Comparison of ENCODE assay signal across 1 cellular context in genomic region chr9:98087420-98088354, GRCh38.
TF ChIP-seq lines count a peak whose summit lies in the region.

No MANE protein-coding gene starts in this region.

TF ChIP-seq in WTC11, 78 proteins besides CTCF, POLR2A, EP300 and RAD21 (continued from another document and continues in another):
- TF ChIP-seq, protein P1, sequence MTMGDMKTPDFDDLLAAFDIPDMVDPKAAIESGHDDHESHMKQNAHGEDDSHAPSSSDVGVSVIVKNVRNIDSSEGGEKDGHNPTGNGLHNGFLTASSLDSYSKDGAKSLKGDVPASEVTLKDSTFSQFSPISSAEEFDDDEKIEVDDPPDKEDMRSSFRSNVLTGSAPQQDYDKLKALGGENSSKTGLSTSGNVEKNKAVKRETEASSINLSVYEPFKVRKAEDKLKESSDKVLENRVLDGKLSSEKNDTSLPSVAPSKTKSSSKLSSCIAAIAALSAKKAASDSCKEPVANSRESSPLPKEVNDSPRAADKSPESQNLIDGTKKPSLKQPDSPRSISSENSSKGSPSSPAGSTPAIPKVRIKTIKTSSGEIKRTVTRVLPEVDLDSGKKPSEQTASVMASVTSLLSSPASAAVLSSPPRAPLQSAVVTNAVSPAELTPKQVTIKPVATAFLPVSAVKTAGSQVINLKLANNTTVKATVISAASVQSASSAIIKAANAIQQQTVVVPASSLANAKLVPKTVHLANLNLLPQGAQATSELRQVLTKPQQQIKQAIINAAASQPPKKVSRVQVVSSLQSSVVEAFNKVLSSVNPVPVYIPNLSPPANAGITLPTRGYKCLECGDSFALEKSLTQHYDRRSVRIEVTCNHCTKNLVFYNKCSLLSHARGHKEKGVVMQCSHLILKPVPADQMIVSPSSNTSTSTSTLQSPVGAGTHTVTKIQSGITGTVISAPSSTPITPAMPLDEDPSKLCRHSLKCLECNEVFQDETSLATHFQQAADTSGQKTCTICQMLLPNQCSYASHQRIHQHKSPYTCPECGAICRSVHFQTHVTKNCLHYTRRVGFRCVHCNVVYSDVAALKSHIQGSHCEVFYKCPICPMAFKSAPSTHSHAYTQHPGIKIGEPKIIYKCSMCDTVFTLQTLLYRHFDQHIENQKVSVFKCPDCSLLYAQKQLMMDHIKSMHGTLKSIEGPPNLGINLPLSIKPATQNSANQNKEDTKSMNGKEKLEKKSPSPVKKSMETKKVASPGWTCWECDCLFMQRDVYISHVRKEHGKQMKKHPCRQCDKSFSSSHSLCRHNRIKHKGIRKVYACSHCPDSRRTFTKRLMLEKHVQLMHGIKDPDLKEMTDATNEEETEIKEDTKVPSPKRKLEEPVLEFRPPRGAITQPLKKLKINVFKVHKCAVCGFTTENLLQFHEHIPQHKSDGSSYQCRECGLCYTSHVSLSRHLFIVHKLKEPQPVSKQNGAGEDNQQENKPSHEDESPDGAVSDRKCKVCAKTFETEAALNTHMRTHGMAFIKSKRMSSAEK (CRISPR knock-in tag; IDR thresholded peaks at IDR 0.05; ENCODE audit: borderline replicate concordance): no peak
- TF ChIP-seq PRRX2 (CRISPR knock-in tag; IDR thresholded peaks at IDR 0.05) (no peak), HMGA2 (CRISPR knock-in tag; IDR thresholded peaks at IDR 0.05) (no peak), ZNF416 (CRISPR knock-in tag; IDR thresholded peaks at IDR 0.05) (no peak), AR (CRISPR knock-in tag; IDR thresholded peaks at IDR 0.05) (no peak), ZNF317 (CRISPR knock-in tag; IDR thresholded peaks at IDR 0.05; ENCODE audit: borderline replicate concordance, low read depth) (peak; percentile 52; the same call in 1 of the 2 replicates), CREB1 (CRISPR knock-in tag; IDR thresholded peaks at IDR 0.05) (0 out of 2 replicates have a peak, but pooled peaks have one; percentile 43), NFE2L1 (CRISPR knock-in tag; IDR thresholded peaks at IDR 0.05) (peak; percentile 93), ZNF138 (CRISPR knock-in tag; conservative IDR thresholded peaks at IDR 0.05) (peak; percentile 74), ATF2 (CRISPR knock-in tag; IDR thresholded peaks at IDR 0.05; ENCODE audit: borderline replicate concordance, low read depth) (no peak), ZNF512 (CRISPR knock-in tag; IDR thresholded peaks at IDR 0.05; ENCODE audit: borderline replicate concordance) (no peak), ESRRA (CRISPR knock-in tag; IDR thresholded peaks at IDR 0.05; ENCODE audit: borderline replicate concordance) (peak; percentile 92; the same call in 1 of the 2 replicates), MXD4 (CRISPR knock-in tag; IDR thresholded peaks at IDR 0.05; ENCODE audit: borderline replicate concordance) (no peak), PREB (CRISPR knock-in tag; IDR thresholded peaks at IDR 0.05; ENCODE audit: borderline replicate concordance) (no peak; the same call in 1 of the 2 replicates), ATF6 (CRISPR knock-in tag; IDR thresholded peaks at IDR 0.05) (no peak), ZBTB21 (CRISPR knock-in tag; IDR thresholded peaks at IDR 0.05; ENCODE audit: borderline replicate concordance) (peak; percentile 93), FOXP1 (CRISPR knock-in tag; IDR thresholded peaks at IDR 0.05; ENCODE audit: borderline replicate concordance) (peak; percentile 96), RORB (CRISPR knock-in tag; IDR thresholded peaks at IDR 0.05) (no peak), NFATC4 (CRISPR knock-in tag; IDR thresholded peaks at IDR 0.05) (no peak), NR2C2 (CRISPR knock-in tag; IDR thresholded peaks at IDR 0.05) (peak; percentile 68; the same call in 1 of the 2 replicates), RELA (CRISPR knock-in tag; IDR thresholded peaks at IDR 0.05; ENCODE audit: borderline replicate concordance) (peak; percentile 94), TEAD4 (CRISPR knock-in tag; IDR thresholded peaks at IDR 0.05) (peak; percentile 83; the same call in 1 of the 2 replicates), USF2 (CRISPR knock-in tag; IDR thresholded peaks at IDR 0.05) (peak; percentile 54; the same call in 1 of the 2 replicates)
- TF ChIP-seq, protein P2, sequence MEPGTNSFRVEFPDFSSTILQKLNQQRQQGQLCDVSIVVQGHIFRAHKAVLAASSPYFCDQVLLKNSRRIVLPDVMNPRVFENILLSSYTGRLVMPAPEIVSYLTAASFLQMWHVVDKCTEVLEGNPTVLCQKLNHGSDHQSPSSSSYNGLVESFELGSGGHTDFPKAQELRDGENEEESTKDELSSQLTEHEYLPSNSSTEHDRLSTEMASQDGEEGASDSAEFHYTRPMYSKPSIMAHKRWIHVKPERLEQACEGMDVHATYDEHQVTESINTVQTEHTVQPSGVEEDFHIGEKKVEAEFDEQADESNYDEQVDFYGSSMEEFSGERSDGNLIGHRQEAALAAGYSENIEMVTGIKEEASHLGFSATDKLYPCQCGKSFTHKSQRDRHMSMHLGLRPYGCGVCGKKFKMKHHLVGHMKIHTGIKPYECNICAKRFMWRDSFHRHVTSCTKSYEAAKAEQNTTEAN (CRISPR knock-in tag; IDR thresholded peaks at IDR 0.05): peak; percentile 97
- TF ChIP-seq, protein P3, sequence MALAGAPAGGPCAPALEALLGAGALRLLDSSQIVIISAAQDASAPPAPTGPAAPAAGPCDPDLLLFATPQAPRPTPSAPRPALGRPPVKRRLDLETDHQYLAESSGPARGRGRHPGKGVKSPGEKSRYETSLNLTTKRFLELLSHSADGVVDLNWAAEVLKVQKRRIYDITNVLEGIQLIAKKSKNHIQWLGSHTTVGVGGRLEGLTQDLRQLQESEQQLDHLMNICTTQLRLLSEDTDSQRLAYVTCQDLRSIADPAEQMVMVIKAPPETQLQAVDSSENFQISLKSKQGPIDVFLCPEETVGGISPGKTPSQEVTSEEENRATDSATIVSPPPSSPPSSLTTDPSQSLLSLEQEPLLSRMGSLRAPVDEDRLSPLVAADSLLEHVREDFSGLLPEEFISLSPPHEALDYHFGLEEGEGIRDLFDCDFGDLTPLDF (CRISPR knock-in tag; IDR thresholded peaks at IDR 0.05): peak; percentile 93
- TF ChIP-seq, protein P4, sequence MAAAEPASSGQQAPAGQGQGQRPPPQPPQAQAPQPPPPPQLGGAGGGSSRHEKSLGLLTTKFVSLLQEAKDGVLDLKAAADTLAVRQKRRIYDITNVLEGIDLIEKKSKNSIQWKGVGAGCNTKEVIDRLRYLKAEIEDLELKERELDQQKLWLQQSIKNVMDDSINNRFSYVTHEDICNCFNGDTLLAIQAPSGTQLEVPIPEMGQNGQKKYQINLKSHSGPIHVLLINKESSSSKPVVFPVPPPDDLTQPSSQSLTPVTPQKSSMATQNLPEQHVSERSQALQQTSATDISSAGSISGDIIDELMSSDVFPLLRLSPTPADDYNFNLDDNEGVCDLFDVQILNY (CRISPR knock-in tag; IDR thresholded peaks at IDR 0.05): peak; percentile 82; the same call in 1 of the 2 replicates
- TF ChIP-seq, protein P5, sequence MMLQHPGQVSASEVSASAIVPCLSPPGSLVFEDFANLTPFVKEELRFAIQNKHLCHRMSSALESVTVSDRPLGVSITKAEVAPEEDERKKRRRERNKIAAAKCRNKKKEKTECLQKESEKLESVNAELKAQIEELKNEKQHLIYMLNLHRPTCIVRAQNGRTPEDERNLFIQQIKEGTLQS (CRISPR knock-in tag; conservative IDR thresholded peaks at IDR 0.05): no peak
- TF ChIP-seq, protein P6, sequence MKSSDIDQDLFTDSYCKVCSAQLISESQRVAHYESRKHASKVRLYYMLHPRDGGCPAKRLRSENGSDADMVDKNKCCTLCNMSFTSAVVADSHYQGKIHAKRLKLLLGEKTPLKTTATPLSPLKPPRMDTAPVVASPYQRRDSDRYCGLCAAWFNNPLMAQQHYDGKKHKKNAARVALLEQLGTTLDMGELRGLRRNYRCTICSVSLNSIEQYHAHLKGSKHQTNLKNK (CRISPR knock-in tag; IDR thresholded peaks at IDR 0.05): no peak
- TF ChIP-seq, protein P7, sequence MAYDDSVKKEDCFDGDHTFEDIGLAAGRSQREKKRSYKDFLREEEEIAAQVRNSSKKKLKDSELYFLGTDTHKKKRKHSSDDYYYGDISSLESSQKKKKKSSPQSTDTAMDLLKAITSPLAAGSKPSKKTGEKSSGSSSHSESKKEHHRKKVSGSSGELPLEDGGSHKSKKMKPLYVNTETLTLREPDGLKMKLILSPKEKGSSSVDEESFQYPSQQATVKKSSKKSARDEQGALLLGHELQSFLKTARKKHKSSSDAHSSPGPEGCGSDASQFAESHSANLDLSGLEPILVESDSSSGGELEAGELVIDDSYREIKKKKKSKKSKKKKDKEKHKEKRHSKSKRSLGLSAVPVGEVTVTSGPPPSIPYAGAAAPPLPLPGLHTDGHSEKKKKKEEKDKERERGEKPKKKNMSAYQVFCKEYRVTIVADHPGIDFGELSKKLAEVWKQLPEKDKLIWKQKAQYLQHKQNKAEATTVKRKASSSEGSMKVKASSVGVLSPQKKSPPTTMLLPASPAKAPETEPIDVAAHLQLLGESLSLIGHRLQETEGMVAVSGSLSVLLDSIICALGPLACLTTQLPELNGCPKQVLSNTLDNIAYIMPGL (CRISPR knock-in tag; IDR thresholded peaks at IDR 0.05): peak; percentile 75; the same call in 1 of the 2 replicates
- TF ChIP-seq, protein P8, sequence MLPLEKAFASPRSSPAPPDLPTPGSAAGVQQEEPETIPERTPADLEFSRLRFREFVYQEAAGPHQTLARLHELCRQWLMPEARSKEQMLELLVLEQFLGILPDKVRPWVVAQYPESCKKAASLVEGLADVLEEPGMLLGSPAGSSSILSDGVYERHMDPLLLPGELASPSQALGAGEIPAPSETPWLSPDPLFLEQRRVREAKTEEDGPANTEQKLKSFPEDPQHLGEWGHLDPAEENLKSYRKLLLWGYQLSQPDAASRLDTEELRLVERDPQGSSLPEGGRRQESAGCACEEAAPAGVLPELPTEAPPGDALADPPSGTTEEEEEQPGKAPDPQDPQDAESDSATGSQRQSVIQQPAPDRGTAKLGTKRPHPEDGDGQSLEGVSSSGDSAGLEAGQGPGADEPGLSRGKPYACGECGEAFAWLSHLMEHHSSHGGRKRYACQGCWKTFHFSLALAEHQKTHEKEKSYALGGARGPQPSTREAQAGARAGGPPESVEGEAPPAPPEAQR (CRISPR knock-in tag; IDR thresholded peaks at IDR 0.05): no peak
